In the genomic region with DNA sequence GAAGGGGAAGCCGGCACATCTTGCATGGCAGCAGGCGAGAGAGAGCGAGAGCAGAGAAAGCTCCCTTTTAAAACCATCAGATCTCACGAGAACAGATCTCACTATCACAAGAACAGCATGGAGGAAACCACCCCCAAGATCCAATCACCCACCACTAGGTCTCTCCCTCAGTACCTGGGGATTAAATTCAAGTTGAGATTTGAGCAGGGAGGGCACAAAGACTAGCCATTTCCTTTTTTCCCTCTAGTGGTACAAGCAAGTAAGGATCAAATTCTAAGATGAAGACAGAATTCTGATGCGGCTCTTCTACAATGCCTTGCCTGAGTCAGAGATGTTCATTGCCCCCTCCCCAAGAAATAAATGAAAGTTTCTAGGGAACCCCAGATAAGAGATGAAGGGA, we compare ENCODE assay signal across 9 cellular contexts. TPM values are rescaled to one million over a fixed set of nuclear protein-coding genes. Genes with fewer than 3 reads are reported as not detected.
DNase-seq lines count a peak whose midpoint lies in the region; ATAC-seq and TF ChIP-seq lines count a peak whose summit lies in the region.
"Had no signal": no experiment of that assay in that cellular context is flagged by ENCODE, and none has a peak within 500 bp of the region (broad histone marks: within the 10 kb centered on the region; RNA-seq: fewer than 3 reads in every experiment).

No MANE protein-coding gene starts in this region.

- H3K36me3 Mint-ChIP-seq in activated CD4-positive, alpha-beta T cell treated with anti-CD3 and anti-CD28 coated beads, Interleukin-2, amount 10 ng/mL, durations not matched to agents 24 days and 14 days (ENCODE audit: low read depth): no peaks in the 10 kb centered on the region
- H3K36me3 Mint-ChIP-seq in natural killer cell treated with Interleukin-12 subunit alpha and Interleukin-12 subunit beta and Interleukin-15 and Interleukin-18, amount 100 ng/mL, for 72 hours: no peaks in the 10 kb centered on the region

- peak overlapping the region; percentile 80 for H3K27ac Mint-ChIP-seq in activated CD4-positive, alpha-beta T cell treated with anti-CD3 and anti-CD28 coated beads, Interleukin-2, amount 10 ng/mL, durations not matched to agents 24 days and 14 days
- H3K27ac Mint-ChIP-seq in natural killer cell treated with Interleukin-12 subunit alpha and Interleukin-12 subunit beta and Interleukin-15 and Interleukin-18, amount 100 ng/mL, for 72 hours: peak overlapping the region in 1 of 2 donors; percentile 48

- peak overlapping the region; percentile 35; the same call in 1 of the 2 replicates for H3K4me3 ChIP-seq in MM.1S (ENCODE audit: low read length)
- H3K4me3 ChIP-seq in cardiac fibroblast (replicated peaks in 1 of 2; ENCODE audit: low read depth in 2 of 2, low read length in 2 of 2): no peak overlapping the region
- no peak overlapping the region for H3K4me3 ChIP-seq in osteoblast (ENCODE audit: insufficient read depth, low read length)

- DNase-seq in activated CD4-positive, alpha-beta T cell treated with anti-CD3 and anti-CD28 coated beads, Interleukin-2, amount 10 ng/mL, durations not matched to agents 24 days and 14 days: no peak
- no peak for DNase-seq in activated CD4-positive, alpha-beta T cell treated with anti-CD3 and anti-CD28 coated beads, Interleukin-2, amount 50 U/mL, for 48 hours
- DNase-seq in MM.1S (peak; percentile 48), cardiac fibroblast (ENCODE audit: low read depth in 2 of 2) (peak; percentile 16 to 25), osteoblast (ENCODE audit: insufficient read length, low spot score, missing footprints) (no peak), left colon (no peak)
- no peak for DNase-seq in natural killer cell treated with Interleukin-12 subunit alpha and Interleukin-12 subunit beta and Interleukin-15 and Interleukin-18, amount 100 ng/mL, for 72 hours (ENCODE audit: low spot score)
- DNase-seq: NCI-H2029 had no signal

- H3K9me3 ChIP-seq in MM.1S (replicated peaks; ENCODE audit: insufficient read depth, low read length): no peaks in the 10 kb centered on the region
- H3K9me3 ChIP-seq in osteoblast (ENCODE audit: low read depth, low read length): no peaks in the 10 kb centered on the region

- H3K4me2 ChIP-seq in MM.1S (ENCODE audit: low read depth, low read length) (peak overlapping the region; percentile 66), osteoblast (ENCODE audit: insufficient read depth, low read length) (peak overlapping the region; percentile 12)

- ATAC-seq in left colon: no peak
- no peak for ATAC-seq in GM21717 (IDR thresholded peaks at IDR 0.05; ENCODE audit: unreplicated experiment)
- ATAC-seq in natural killer cell treated with Interleukin-12 subunit alpha and Interleukin-12 subunit beta and Interleukin-15 and Interleukin-18, amount 100 ng/mL, for 72 hours: no peak

- H3K79me2 ChIP-seq in MM.1S (ENCODE audit: low read length): no peaks in the 10 kb centered on the region
- no peaks in the 10 kb centered on the region for H3K79me2 ChIP-seq in osteoblast (ENCODE audit: insufficient read depth, low read length)

- H3K9me3 Mint-ChIP-seq in activated CD4-positive, alpha-beta T cell treated with anti-CD3 and anti-CD28 coated beads, Interleukin-2, amount 10 ng/mL, durations not matched to agents 24 days and 14 days: no peaks in the 10 kb centered on the region
- no peaks in the 10 kb centered on the region for H3K9me3 Mint-ChIP-seq in natural killer cell treated with Interleukin-12 subunit alpha and Interleukin-12 subunit beta and Interleukin-15 and Interleukin-18, amount 100 ng/mL, for 72 hours

- H3K27me3 Mint-ChIP-seq in activated CD4-positive, alpha-beta T cell treated with anti-CD3 and anti-CD28 coated beads, Interleukin-2, amount 10 ng/mL, durations not matched to agents 24 days and 14 days: no peaks in the 10 kb centered on the region
- H3K27me3 Mint-ChIP-seq in natural killer cell treated with Interleukin-12 subunit alpha and Interleukin-12 subunit beta and Interleukin-15 and Interleukin-18, amount 100 ng/mL, for 72 hours: peaks cover 0 to 5% of the 10 kb centered on the region in 2 donors

- H3K36me3 ChIP-seq in MM.1S (replicated peaks; ENCODE audit: insufficient read depth, low read length) (no peaks in the 10 kb centered on the region), osteoblast (ENCODE audit: insufficient read depth, low read length) (no peaks in the 10 kb centered on the region)

- H3K9ac ChIP-seq in MM.1S (ENCODE audit: low read length): peak overlapping the region; percentile 42; the same call in 1 of the 2 replicates

- no peaks in the 10 kb centered on the region for H3K9me2 ChIP-seq in MM.1S (replicated peaks; ENCODE audit: insufficient read depth, low read length)

- H3K4me1 ChIP-seq in MM.1S (ENCODE audit: low read length) (no peaks in the 10 kb centered on the region), osteoblast (ENCODE audit: insufficient read depth, low read length) (peaks cover 7% of the 10 kb centered on the region)

- H3K27me3 ChIP-seq in MM.1S (replicated peaks; ENCODE audit: insufficient read depth, low read length): no peaks in the 10 kb centered on the region
- no peaks in the 10 kb centered on the region for H3K27me3 ChIP-seq in osteoblast (ENCODE audit: insufficient read depth, low read length)

- intact Hi-C loops in activated CD4-positive, alpha-beta T cell treated with anti-CD3 and anti-CD28 coated beads, Interleukin-2, amount 10 ng/mL, durations not matched to agents 24 days and 14 days (cut with micrococcal nuclease): loop anchor here (2.0 to 5.0 kb wide), 2 partner anchors 27 to 44 kb away; partner anchors contain the start of gene ANKRD44
- intact Hi-C loops in left colon (cut with DNase I, micrococcal nuclease): no loop called here

- H3F3A ChIP-seq in MM.1S (ENCODE audit: insufficient read depth, low read length): 0 out of 2 replicates have a peak, but pooled peaks cover 5% of the 10 kb centered on the region

- peak overlapping the region; percentile 22 for H3K4me3 Mint-ChIP-seq in activated CD4-positive, alpha-beta T cell treated with anti-CD3 and anti-CD28 coated beads, Interleukin-2, amount 10 ng/mL, durations not matched to agents 24 days and 14 days
- H3K4me3 Mint-ChIP-seq in natural killer cell treated with Interleukin-12 subunit alpha and Interleukin-12 subunit beta and Interleukin-15 and Interleukin-18, amount 100 ng/mL, for 72 hours: no peak overlapping the region

- H2AFZ ChIP-seq in MM.1S (ENCODE audit: low read length) (peak overlapping the region; percentile 76), osteoblast (ENCODE audit: low read length) (no peak overlapping the region)

- no peaks in the 10 kb centered on the region for H4K20me1 ChIP-seq in MM.1S (ENCODE audit: insufficient read depth, low read length)
- no peaks in the 10 kb centered on the region for H4K20me1 ChIP-seq in osteoblast (ENCODE audit: insufficient read depth, low read length)

- H3K4me1 Mint-ChIP-seq in activated CD4-positive, alpha-beta T cell treated with anti-CD3 and anti-CD28 coated beads, Interleukin-2, amount 10 ng/mL, durations not matched to agents 24 days and 14 days: peaks cover 15% of the 10 kb centered on the region
- H3K4me1 Mint-ChIP-seq in natural killer cell treated with Interleukin-12 subunit alpha and Interleukin-12 subunit beta and Interleukin-15 and Interleukin-18, amount 100 ng/mL, for 72 hours (ENCODE audit: low read depth in 2 of 2): peaks cover 0 to 4% of the 10 kb centered on the region in 2 donors

- TF ChIP-seq CTCF in MM.1S (IDR thresholded peaks at IDR 0.05; ENCODE audit: low read length) (peak; percentile 51), cardiac fibroblast (IDR thresholded peaks at IDR 0.05; ENCODE audit: low read depth, low read length) (peak; percentile 45), osteoblast (IDR thresholded peaks at IDR 0.05; ENCODE audit: extremely low read depth, low read depth, low read length) (peak; percentile 45)

- H3K27ac ChIP-seq in MM.1S (ENCODE audit: low read length) (no peak overlapping the region), osteoblast (ENCODE audit: low read depth, low read length) (no peak overlapping the region)

RNA-seq across cellular contexts. Expression of gene ANKRD44, which starts 45.6 kb away (rescaled TPM):
- 130 and 147 TPM in 2 replicates for total RNA-seq in activated CD4-positive, alpha-beta T cell treated with anti-CD3 and anti-CD28 coated beads, Interleukin-2, amount 10 ng/mL, durations not matched to agents 24 days and 14 days
- 44.5 and 56.3 TPM in 2 replicates for total RNA-seq in osteoblast
- total RNA-seq in left colon: 10 to 100 TPM in 1 of 2 donors, 1 to 10 TPM in 1; 9.2 to 14.6 TPM
- 100 to 1,000 TPM; 307 to 413 TPM for total RNA-seq in natural killer cell treated with Interleukin-12 subunit alpha and Interleukin-12 subunit beta and Interleukin-15 and Interleukin-18, amount 100 ng/mL, for 72 hours

Comparison
In these comparisons a context has a peak if more than half of its experiments do, and no peak if none do; other contexts are left out.
1. DNase-seq: peak in MM.1S (single experiment) and cardiac fibroblast (2 of 2); none in activated CD4-positive, alpha-beta T cell treated with anti-CD3 and anti-CD28 coated beads, Interleukin-2, amount 10 ng/mL, durations not matched to agents 24 days and 14 days (single experiment), activated CD4-positive, alpha-beta T cell treated with anti-CD3 and anti-CD28 coated beads, Interleukin-2, amount 50 U/mL, for 48 hours (0 of 2), osteoblast (single experiment), left colon (0 of 2) and natural killer cell treated with Interleukin-12 subunit alpha and Interleukin-12 subunit beta and Interleukin-15 and Interleukin-18, amount 100 ng/mL, for 72 hours (single experiment).
2. Peak in every context shown above with its lines, with median percentiles within 50 percentile points of each other: CTCF ChIP-seq.